In the genomic region with DNA sequence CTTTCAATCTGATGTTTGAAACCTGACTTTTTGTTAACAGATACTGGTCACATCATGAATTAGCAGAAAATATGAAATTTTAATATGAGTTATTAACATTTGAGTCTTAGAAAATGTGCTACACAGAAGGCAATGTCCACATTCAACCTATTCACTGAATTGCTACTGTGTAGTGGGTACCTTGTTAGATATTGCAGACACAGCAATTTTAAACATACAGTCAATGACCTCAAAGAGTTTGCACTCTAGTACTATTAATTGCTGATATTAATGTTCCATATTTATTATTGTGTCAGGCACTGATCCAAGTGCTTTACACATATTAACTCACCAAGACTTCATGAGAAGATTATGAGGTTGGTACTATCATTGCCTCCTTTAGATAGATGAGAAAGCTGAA, we compare ENCODE assay signal across 4 cellular contexts.
A peak's percentile ranks its signal among the peaks of the same experiment; 100 is the strongest.
TF ChIP-seq lines count a peak whose summit lies in the region.

No MANE protein-coding gene starts in this region.

TF ChIP-seq in HepG2, 621 proteins besides CTCF, POLR2A, EP300 and RAD21:
- TF ChIP-seq MAFK (conservative IDR thresholded peaks at IDR 0.05 in 1 of 2, IDR thresholded peaks at IDR 0.05 in 1 of 2; ENCODE audit: low read length in 2 of 2): peak; percentile 92 to 96
- TF ChIP-seq PHF21A (CRISPR knock-in tag; IDR thresholded peaks at IDR 0.05): no peak
- peak; percentile 92 for TF ChIP-seq MAFF (IDR thresholded peaks at IDR 0.05; ENCODE audit: low read depth, low read length)

TF ChIP-seq in A549, 52 proteins besides CTCF, POLR2A, EP300 and RAD21:
- TF ChIP-seq HEYL (CRISPR knock-in tag; IDR thresholded peaks at IDR 0.05): no peak
- TF ChIP-seq MAFK (IDR thresholded peaks at IDR 0.05; ENCODE audit: partially characterized antibody): peak; percentile 92

TF ChIP-seq in IMR-90, 13 proteins besides CTCF, POLR2A, EP300 and RAD21:
- peak; percentile 87 for TF ChIP-seq MAFK (IDR thresholded peaks at IDR 0.05; ENCODE audit: low read depth, low read length)
- no peak for TF ChIP-seq SMC3 (IDR thresholded peaks at IDR 0.05; ENCODE audit: low read depth, low read length)
- no peak for TF ChIP-seq BHLHE40 (IDR thresholded peaks at IDR 0.05; ENCODE audit: low read depth, low read length)

TF ChIP-seq in K562, 482 proteins besides CTCF, POLR2A, EP300 and RAD21:
- TF ChIP-seq CBX5 (IDR thresholded peaks at IDR 0.05; ENCODE audit: borderline replicate concordance, low read depth): no peak
- no peak for TF ChIP-seq TAF15 (IDR thresholded peaks at IDR 0.05; ENCODE audit: low read depth, low read length)
- TF ChIP-seq ZNF764 (CRISPR knock-in tag; IDR thresholded peaks at IDR 0.05; ENCODE audit: low read depth): no peak
- TF ChIP-seq HSF4 (CRISPR knock-in tag; IDR thresholded peaks at IDR 0.05; ENCODE audit: borderline replicate concordance): no peak
- TF ChIP-seq CHCHD3 (CRISPR knock-in tag; IDR thresholded peaks at IDR 0.05): no peak
- no peak for TF ChIP-seq PRPF4 (IDR thresholded peaks at IDR 0.05; ENCODE audit: insufficient read depth, low read depth, low read length, poor library complexity, severe bottlenecking)
- no peak for TF ChIP-seq TCFL5 (CRISPR knock-in tag; conservative IDR thresholded peaks at IDR 0.05)
- no peak for TF ChIP-seq SMAD1 (IDR thresholded peaks at IDR 0.05; ENCODE audit: low read depth, low read length, partially characterized antibody)
- TF ChIP-seq ZNF274 (IDR thresholded peaks at IDR 0.05; ENCODE audit: borderline replicate concordance, low read depth, low read length): no peak
- peak; percentile 38 for TF ChIP-seq MAFG (tag; conservative IDR thresholded peaks at IDR 0.05)
- TF ChIP-seq ZNF318 (IDR thresholded peaks at IDR 0.05; ENCODE audit: borderline replicate concordance in 1 of 2, low read depth in 1 of 2): no peak
- no peak for TF ChIP-seq CEBPZ (IDR thresholded peaks at IDR 0.05; ENCODE audit: borderline replicate concordance, low read depth, low read length)
- TF ChIP-seq CAMTA2 (CRISPR knock-in tag; conservative IDR thresholded peaks at IDR 0.05): no peak
- no peak for TF ChIP-seq CBX2 (IDR thresholded peaks at IDR 0.05; ENCODE audit: insufficient read depth, low read length, poor library complexity, severe bottlenecking)
- TF ChIP-seq MCM3 (IDR thresholded peaks at IDR 0.05): no peak
- TF ChIP-seq ZNF316 (IDR thresholded peaks at IDR 0.05): peak; percentile 59
- no peak for TF ChIP-seq STAG1 (CRISPR knock-in tag; IDR thresholded peaks at IDR 0.05; ENCODE audit: borderline replicate concordance)
- TF ChIP-seq REST (CRISPR knock-in tag; IDR thresholded peaks at IDR 0.05; ENCODE audit: low read depth): no peak
- no peak for TF ChIP-seq NCOR1 (IDR thresholded peaks at IDR 0.05)
- no peak for TF ChIP-seq TCF15 (CRISPR knock-in tag; IDR thresholded peaks at IDR 0.05)
- no peak for TF ChIP-seq CREM (IDR thresholded peaks at IDR 0.05; ENCODE audit: low read depth)
- TF ChIP-seq MAFF (IDR thresholded peaks at IDR 0.05; ENCODE audit: low read length): peak; percentile 62
- TF ChIP-seq NONO (IDR thresholded peaks at IDR 0.05; ENCODE audit: low read depth in 2 of 2, low read length in 1 of 2): no peak
- no peak for TF ChIP-seq CHD2 (IDR thresholded peaks at IDR 0.05; ENCODE audit: low read depth, low read length)
- no peak for TF ChIP-seq FOXM1 (IDR thresholded peaks at IDR 0.05; ENCODE audit: low read depth)
- no peak for TF ChIP-seq FOXM1 (CRISPR knock-in tag; IDR thresholded peaks at IDR 0.05; ENCODE audit: low read depth)
- TF ChIP-seq SNAPC5 (CRISPR knock-in tag; IDR thresholded peaks at IDR 0.05): no peak
- TF ChIP-seq TRIM24 (IDR thresholded peaks at IDR 0.05): no peak
- no peak for TF ChIP-seq NCOA6 (IDR thresholded peaks at IDR 0.05)
- TF ChIP-seq ZNF79 (CRISPR knock-in tag; IDR thresholded peaks at IDR 0.05; ENCODE audit: low read depth): no peak
- TF ChIP-seq KDM5B (IDR thresholded peaks at IDR 0.05; ENCODE audit: insufficient replicate concordance, low read depth, low read length): no peak
- no peak for TF ChIP-seq NRF1 (conservative IDR thresholded peaks at IDR 0.05 in 1 of 2, IDR thresholded peaks at IDR 0.05 in 1 of 2)
- no peak for TF ChIP-seq BMI1 (IDR thresholded peaks at IDR 0.05; ENCODE audit: low read length)
- no peak for TF ChIP-seq ZBTB17 (CRISPR knock-in tag; IDR thresholded peaks at IDR 0.05)
- TF ChIP-seq DIDO1 (tag; IDR thresholded peaks at IDR 0.05; ENCODE audit: low read depth): no peak
- TF ChIP-seq RNF2 (IDR thresholded peaks at IDR 0.05): no peak
- TF ChIP-seq ZNF695 (CRISPR knock-in tag; IDR thresholded peaks at IDR 0.05): no peak
- no peak for TF ChIP-seq FOXP1 (CRISPR knock-in tag; IDR thresholded peaks at IDR 0.05)
- TF ChIP-seq EZH2 (IDR thresholded peaks at IDR 0.05; ENCODE audit: borderline replicate concordance, low read depth, low read length): no peak
- no peak for TF ChIP-seq FOXK2 (conservative IDR thresholded peaks at IDR 0.05 in 1 of 2, IDR thresholded peaks at IDR 0.05 in 1 of 2; ENCODE audit: low read depth in 2 of 2)
- peak; percentile 66 for TF ChIP-seq MAFK (IDR thresholded peaks at IDR 0.05; ENCODE audit: low read length)
- TF ChIP-seq C11orf30 (IDR thresholded peaks at IDR 0.05; ENCODE audit: low read depth): 0 out of 2 replicates have a peak, but pooled peaks have one; percentile 11
- no peak for TF ChIP-seq TOE1 (IDR thresholded peaks at IDR 0.05; ENCODE audit: borderline replicate concordance)
- TF ChIP-seq TOE1 (CRISPR knock-in tag; IDR thresholded peaks at IDR 0.05; ENCODE audit: borderline replicate concordance, low read depth): no peak
